Comparison of ENCODE assay signal across 18 cellular contexts in the genomic region with DNA sequence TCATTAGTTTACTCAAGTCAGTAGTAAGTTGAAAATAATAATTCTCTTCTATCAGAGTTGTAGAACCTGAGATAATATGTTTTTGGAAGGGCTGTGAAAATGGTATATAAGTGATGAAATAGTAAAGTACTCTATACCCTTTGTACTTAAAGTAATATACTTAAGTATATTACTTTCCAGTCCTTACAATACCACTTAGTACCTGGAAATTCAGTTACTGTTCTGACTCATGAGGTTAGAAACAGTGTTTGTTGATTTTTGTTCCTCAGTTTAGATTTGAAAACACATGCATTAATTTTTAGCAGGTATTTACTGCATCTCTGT. TPM values are rescaled to one million over a fixed set of nuclear protein-coding genes. Genes with fewer than 3 reads are reported as not detected.
DNase-seq lines count a peak whose midpoint lies in the region; ATAC-seq and TF ChIP-seq lines count a peak whose summit lies in the region.
"Had no signal": no experiment of that assay in that cellular context is flagged by ENCODE, and none has a peak within 500 bp of the region (broad histone marks: within the 10 kb centered on the region; RNA-seq: fewer than 3 reads in every experiment).

No MANE protein-coding gene starts in this region.

- H3K9me3 ChIP-seq in Karpas-422 (ENCODE audit: low read length), result no peaks in the 10 kb centered on the region
- H3K9me3 ChIP-seq in naive thymus-derived CD4-positive, alpha-beta T cell (ENCODE audit: control insufficient read depth in 2 of 3, low read length in 3 of 3), result no peaks in the 10 kb centered on the region
- H3K9me3 ChIP-seq: gastroesophageal sphincter, right lobe of liver had no signal

- DNase-seq in Karpas-422 (no peak), nucleus accumbens (lab: John Stamatoyannopoulos, UW) (no peak), NCI-H1694 treated with DMSO at 0.1 percent for 48 hours (lab: John Stamatoyannopoulos, UW) (no peak), foreskin melanocyte (no peak)
- no peak for DNase-seq in activated naive CD8-positive, alpha-beta T cell treated with anti-CD3 and anti-CD28 coated beads for 36 hours
- DNase-seq in naive thymus-derived CD4-positive, alpha-beta T cell, result no peak
- DNase-seq: activated CD4-positive, alpha-beta T cell treated with anti-CD3 and anti-CD28 coated beads, Interleukin-2, amount 50 U/mL, for 48 hours; dorsolateral prefrontal cortex; Kasumi-1; NCI-H2171; NCI-H774; occipital lobe; right lobe of liver had no signal

- peaks cover 96% of the 10 kb centered on the region for H3K79me2 ChIP-seq in Karpas-422 (ENCODE audit: low read length)

- peaks cover 26% of the 10 kb centered on the region for H3K36me3 Mint-ChIP-seq in activated naive CD8-positive, alpha-beta T cell treated with anti-CD3 and anti-CD28 coated beads for 36 hours
- H3K36me3 Mint-ChIP-seq in nephron (ENCODE audit: low read depth), result peaks cover 62% of the 10 kb centered on the region
- H3K36me3 Mint-ChIP-seq in naive thymus-derived CD4-positive, alpha-beta T cell, result peaks cover 8 to 42% (median 27%) of the 10 kb centered on the region in 5 donors

- H3K4me1 Mint-ChIP-seq in activated naive CD8-positive, alpha-beta T cell treated with anti-CD3 and anti-CD28 coated beads for 36 hours, result peaks cover 49% of the 10 kb centered on the region
- H3K4me1 Mint-ChIP-seq in nephron, result peaks cover 41% of the 10 kb centered on the region
- H3K4me1 Mint-ChIP-seq in naive thymus-derived CD4-positive, alpha-beta T cell, result peaks cover 29 to 76% (median 58%) of the 10 kb centered on the region in 7 donors

- peaks cover 70% of the 10 kb centered on the region for H3K4me1 ChIP-seq in Karpas-422 (ENCODE audit: low read length)
- H3K4me1 ChIP-seq in naive thymus-derived CD4-positive, alpha-beta T cell (ENCODE audit: control insufficient read depth in 2 of 2, insufficient read depth in 2 of 2, low read length in 2 of 2), result peaks cover 4 to 6% of the 10 kb centered on the region in 2 donors

- H4K20me1 ChIP-seq in Karpas-422 (ENCODE audit: insufficient read depth, low read depth, low read length), result no peaks in the 10 kb centered on the region; the same call in 1 of the 2 replicates

- CTCF ChIA-PET in naive thymus-derived CD4-positive, alpha-beta T cell (lab: Charles Lee), result no interaction called here

- H3K27me3 ChIP-seq in Karpas-422 (ENCODE audit: low read length), result no peaks in the 10 kb centered on the region
- no peaks in the 10 kb centered on the region for H3K27me3 ChIP-seq in naive thymus-derived CD4-positive, alpha-beta T cell (ENCODE audit: control insufficient read depth in 2 of 2, insufficient read depth in 2 of 2, low read length in 2 of 2)
- H3K27me3 ChIP-seq: cardiac muscle cell, dorsolateral prefrontal cortex, gastroesophageal sphincter, right lobe of liver had no signal

- no peaks in the 10 kb centered on the region for H3K27me3 Mint-ChIP-seq in activated naive CD8-positive, alpha-beta T cell treated with anti-CD3 and anti-CD28 coated beads for 36 hours
- no peaks in the 10 kb centered on the region for H3K27me3 Mint-ChIP-seq in nephron (ENCODE audit: low read depth)
- no peaks in the 10 kb centered on the region for H3K27me3 Mint-ChIP-seq in naive thymus-derived CD4-positive, alpha-beta T cell

- no peak for TF ChIP-seq CTCF in nephron (IDR thresholded peaks at IDR 0.05; ENCODE audit: unreplicated experiment in 3 of 3)

- H3K36me3 ChIP-seq in Karpas-422 (ENCODE audit: insufficient read depth, low read length), result no peaks in the 10 kb centered on the region; the same call in 1 of the 2 replicates
- no peaks in the 10 kb centered on the region for H3K36me3 ChIP-seq in naive thymus-derived CD4-positive, alpha-beta T cell (ENCODE audit: control insufficient read depth in 2 of 3, insufficient read depth in 3 of 3, low read length in 3 of 3)
- H3K36me3 ChIP-seq: cardiac muscle cell, gastroesophageal sphincter, right lobe of liver had no signal

- intact Hi-C loops in naive thymus-derived CD4-positive, alpha-beta T cell (cut with micrococcal nuclease), result no loop called here

- no peak for ATAC-seq in naive thymus-derived CD4-positive, alpha-beta T cell
- ATAC-seq: gastroesophageal sphincter, Panc1 had no signal

- H3K4me3 ChIP-seq in GM08714 (ENCODE audit: low read length) (peak overlapping the region; percentile 53; the same call in 1 of the 2 replicates), Karpas-422 (ENCODE audit: low read length) (no peak overlapping the region)
- H3K4me3 ChIP-seq in naive thymus-derived CD4-positive, alpha-beta T cell (ENCODE audit: low read length), result no peak overlapping the region
- H3K4me3 ChIP-seq: cardiac muscle cell, dorsolateral prefrontal cortex, gastroesophageal sphincter, right lobe of liver had no signal

- H3K9me2 ChIP-seq in Karpas-422 (replicated peaks; ENCODE audit: insufficient read depth, low read length), result no peaks in the 10 kb centered on the region

- H3K9me3 Mint-ChIP-seq in activated naive CD8-positive, alpha-beta T cell treated with anti-CD3 and anti-CD28 coated beads for 36 hours, result no peaks in the 10 kb centered on the region
- H3K9me3 Mint-ChIP-seq in nephron, result peaks cover 14% of the 10 kb centered on the region
- H3K9me3 Mint-ChIP-seq in naive thymus-derived CD4-positive, alpha-beta T cell, result peaks cover 0 to 5% (median 0%) of the 10 kb centered on the region in 11 donors

- H3K27ac Mint-ChIP-seq in activated naive CD8-positive, alpha-beta T cell treated with anti-CD3 and anti-CD28 coated beads for 36 hours, result peak overlapping the region; percentile 36
- peak overlapping the region; percentile 51 to 81 (median 70) for H3K27ac Mint-ChIP-seq in nephron
- peak overlapping the region in 1 of 9 donors; percentile 10 for H3K27ac Mint-ChIP-seq in naive thymus-derived CD4-positive, alpha-beta T cell

- peak overlapping the region; percentile 14 for H3K4me2 ChIP-seq in Karpas-422 (ENCODE audit: low read depth, low read length, poor library complexity, severe bottlenecking)

- H3K9ac ChIP-seq in Karpas-422 (ENCODE audit: low read length), result no peak overlapping the region

- no peak overlapping the region for H3K4me3 Mint-ChIP-seq in activated naive CD8-positive, alpha-beta T cell treated with anti-CD3 and anti-CD28 coated beads for 36 hours
- no peak overlapping the region for H3K4me3 Mint-ChIP-seq in nephron
- H3K4me3 Mint-ChIP-seq in naive thymus-derived CD4-positive, alpha-beta T cell, result peak overlapping the region in 1 of 10 donors; percentile 1

- POLR2A ChIA-PET in naive thymus-derived CD4-positive, alpha-beta T cell (lab: Charles Lee), result no interaction called here

- peak overlapping the region; percentile 53 for H3K27ac ChIP-seq in Karpas-422 (ENCODE audit: low read length)
- H3K27ac ChIP-seq in naive thymus-derived CD4-positive, alpha-beta T cell (ENCODE audit: low read depth, low read length), result no peak overlapping the region
- H3K27ac ChIP-seq: cardiac muscle cell, gastroesophageal sphincter had no signal

- no peak overlapping the region for H2AFZ ChIP-seq in Karpas-422 (ENCODE audit: low read length)

RNA-seq across cellular contexts. Expression of a gene that starts 10.1 kb away (rescaled TPM):
- 112 and 124 TPM in 2 replicates for total RNA-seq in Karpas-422 (2014; rRNA removed; shearing (Covaris generic); ENCODE audit: low replicate concordance)
- 10 to 100 TPM; 17.0 TPM for total RNA-seq in activated naive CD8-positive, alpha-beta T cell treated with anti-CD3 and anti-CD28 coated beads for 36 hours
- total RNA-seq in naive thymus-derived CD4-positive, alpha-beta T cell, result 10 to 100 TPM; 37.2 to 79.0 (median 65.3) TPM
- 10 to 100 TPM; 33.3 to 34.9 TPM for polyA plus RNA-seq in naive thymus-derived CD4-positive, alpha-beta T cell
